In the genomic region with DNA sequence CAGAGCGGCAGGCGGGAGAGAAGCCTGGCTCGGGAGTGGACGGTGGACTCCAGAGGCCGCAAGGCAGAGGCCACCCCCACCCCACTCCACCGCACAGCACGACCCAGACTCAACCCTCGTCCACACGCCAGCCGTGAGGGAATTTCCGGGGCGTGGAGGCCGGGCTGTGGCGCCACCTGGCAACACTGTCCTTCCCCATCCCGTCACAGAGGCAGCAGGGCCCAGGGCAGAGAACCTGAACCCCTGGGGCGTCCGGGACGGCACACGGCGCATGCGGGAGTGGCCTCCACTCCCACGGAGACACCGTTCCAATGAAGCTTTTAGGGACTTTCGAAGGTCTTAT, we compare ENCODE assay signal across 24 cellular contexts.
"Had no signal": no experiment of that assay in that cellular context is flagged by ENCODE, and none has a peak within 500 bp of the region (broad histone marks: within the 10 kb centered on the region; RNA-seq: fewer than 3 reads in every experiment).

No MANE protein-coding gene starts in this region.

- DNase-seq: colonic mucosa; effector CD8-positive, alpha-beta T cell; endodermal cell; foreskin keratinocyte; kidney; naive thymus-derived CD4-positive, alpha-beta T cell; nucleus accumbens; spleen; stimulated activated CD4-positive, alpha-beta T cell treated with anti-CD3 and anti-CD28 coated beads, Interleukin-4, amount 100 ng/mL, for 4 hours; stimulated activated naive CD8-positive, alpha-beta T cell treated with anti-CD3 and anti-CD28 coated beads, Interleukin-15, Interleukin-2, amounts not matched to agents 100 U/mL and 50 U/mL, for 24 hours; testis; tibial artery had no signal

- H3K27ac ChIP-seq: colonic mucosa, epithelial cell of prostate, esophagus muscularis mucosa, foreskin keratinocyte, gastroesophageal sphincter, heart left ventricle, hepatocyte, neural progenitor cell, prostate gland, skin epidermis, spleen, testis, tibial artery had no signal

- ATAC-seq: foreskin keratinocyte; gastroesophageal sphincter; heart left ventricle; left lobe of liver; naive thymus-derived CD4-positive, alpha-beta T cell; right cardiac atrium; stimulated activated memory B cell treated with anti-CD40 and anti-IgM and Interleukin-4, amounts not matched to agents 10 μg/mL and 1 μg/mL and 100 μg/mL, for 72 hours; stimulated activated naive CD8-positive, alpha-beta T cell treated with anti-CD3 and anti-CD28 coated beads, Interleukin-15, Interleukin-2, amounts not matched to agents 100 U/mL and 50 U/mL, for 24 hours had no signal

- H2AFZ ChIP-seq: hepatocyte, neural progenitor cell had no signal

- H3K4me2 ChIP-seq: hepatocyte, neural progenitor cell had no signal

- H3K4me3 ChIP-seq: colonic mucosa, esophagus muscularis mucosa, gastroesophageal sphincter, heart left ventricle, hepatocyte, lung, neural progenitor cell, prostate gland, skin epidermis, spleen, testis, tibial artery had no signal

- H3K27me3 ChIP-seq: colonic mucosa, esophagus muscularis mucosa, foreskin keratinocyte, gastroesophageal sphincter, heart left ventricle, hepatocyte, spleen, testis, tibial artery had no signal

- H3K4me1 ChIP-seq: foreskin keratinocyte, prostate gland had no signal

- H3K9me3 ChIP-seq: colonic mucosa, esophagus muscularis mucosa, gastroesophageal sphincter, heart left ventricle, prostate gland, spleen, testis, tibial artery had no signal

- H3K9ac ChIP-seq: neural progenitor cell had no signal

- H3K36me3 ChIP-seq: colonic mucosa, neural progenitor cell, prostate gland had no signal
